In the genomic region with DNA sequence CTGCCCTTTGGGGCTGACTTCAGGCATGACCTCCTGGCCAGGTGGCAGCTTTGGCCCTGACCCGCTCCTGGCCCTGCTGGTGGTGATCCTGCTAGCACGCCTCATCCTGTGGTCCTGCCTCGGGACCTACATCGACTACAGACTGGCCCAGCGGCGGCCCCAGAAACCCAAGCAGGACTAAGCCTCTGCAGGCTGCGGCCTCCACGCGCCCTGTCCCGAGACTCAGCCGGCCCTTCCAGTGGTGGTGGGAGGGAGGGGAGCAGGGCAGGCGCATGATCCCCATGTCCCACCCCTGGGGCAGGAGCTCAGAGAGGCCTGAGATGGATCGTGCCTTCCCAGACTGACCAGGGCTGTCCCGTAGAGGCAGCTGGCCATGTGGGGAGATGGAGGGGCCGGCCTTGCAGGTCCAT, we compare ENCODE assay signal across 18 cellular contexts. TPM values are rescaled to one million over a fixed set of nuclear protein-coding genes. Genes with fewer than 3 reads are reported as not detected.
DNase-seq lines count a peak whose midpoint lies in the region; ATAC-seq, FAIRE-seq and TF ChIP-seq lines count a peak whose summit lies in the region.
"Had no signal": no experiment of that assay in that cellular context is flagged by ENCODE, and none has a peak within 500 bp of the region (broad histone marks: within the 10 kb centered on the region; RNA-seq: fewer than 3 reads in every experiment).

No MANE protein-coding gene starts in this region.

- H3K79me2 ChIP-seq in GM12878 (ENCODE audit: control insufficient read depth, insufficient read depth, low read length), result peaks cover 5% of the 10 kb centered on the region

- peaks cover under 1% of the 10 kb centered on the region; the same call in 2 of the 3 replicates for H3K9me3 ChIP-seq in GM12878 (replicated peaks; ENCODE audit: control insufficient read depth, insufficient read depth, low read length)
- H3K9me3 ChIP-seq in spleen, result peaks cover 0 to 4% (median 0%) of the 10 kb centered on the region in 8 donors

- peak overlapping the region; percentile 73 for H3K4me2 ChIP-seq in GM12878 (ENCODE audit: control insufficient read depth, insufficient read depth)

- no TSS peak for BruUV-seq in GM12878 (replicated peaks; lab: Mats Ljungman, UMichigan)

- H3K27ac ChIP-seq in GM12878 (ENCODE audit: control insufficient read depth, insufficient read depth), result no peak overlapping the region; the same call in 1 of the 2 replicates
- H3K27ac ChIP-seq in spleen, result peak overlapping the region in 4 of 8 donors; percentile 34 to 60 (median 58)

- ATAC-seq in GM12878 (no peak), HG02798 (IDR thresholded peaks at IDR 0.05; ENCODE audit: poor library complexity, unreplicated experiment) (no peak), HG02623 (IDR thresholded peaks at IDR 0.05; ENCODE audit: unreplicated experiment) (no peak)
- ATAC-seq: esophagus mucosa had no signal

- TF ChIP-seq CTCF in GM12878 (IDR thresholded peaks at IDR 0.05 in 2 of 3, conservative IDR thresholded peaks at IDR 0.05 in 1 of 3; ENCODE audit: control insufficient read depth in 2 of 3, extremely low read depth in 1 of 3, insufficient read depth in 1 of 3, low read depth in 3 of 3, low read length in 3 of 3), result no peak
- TF ChIP-seq CTCF in spleen (IDR thresholded peaks at IDR 0.05 in 8 of 11, conservative IDR thresholded peaks at IDR 0.05 in 3 of 11), result no peak

- intact Hi-C loops in GM12878 (cut with micrococcal nuclease; ENCODE audit: unreplicated experiment) (no loop called here), spleen (cut with DNase I; ENCODE audit: low total_unique reads) (no loop called here)

- peak overlapping the region; percentile 57; the same call in 1 of the 2 replicates for H3K4me3 ChIP-seq in GM12878
- H3K4me3 ChIP-seq in spleen, result no peak overlapping the region

- DNase-seq in GM12892 (ENCODE audit: insufficient read length) (no peak), GM12878 (ENCODE audit: low read depth, low spot score) (no peak), mesenteric fat pad (ENCODE audit: low spot score) (peak; percentile 89), spleen (peak; percentile 58), NCI-H82 (lab: John Stamatoyannopoulos, UW) (no peak)
- DNase-seq in activated CD8-positive, alpha-beta memory T cell treated with anti-CD3 and anti-CD28 coated beads, Interleukin-2, amount 50 U/mL, for 4 hours, result no peak
- DNase-seq: ACHN; activated CD4-positive, CD25-positive, alpha-beta regulatory T cell; DMS 273 treated with DMSO at 0.1 percent for 48 hours; GF-D8; MM.1S; NCI-H2029 treated with DMSO at 0.1 percent for 48 hours had no signal

- TF ChIP-seq POLR2A in GM12892 (IDR thresholded peaks at IDR 0.05; ENCODE audit: low read depth, low read length) (no peak), GM12878 (IDR thresholded peaks at IDR 0.05; ENCODE audit: low read depth, low read length) (no peak), spleen (IDR thresholded peaks at IDR 0.05) (no peak)

- FAIRE-seq in GM12892 (lab: Jason Lieb, UNC), result peak; percentile 21
- no peak for FAIRE-seq in GM12878 (lab: Jason Lieb, UNC)

- H4K20me1 ChIP-seq in GM12878 (ENCODE audit: control insufficient read depth, insufficient read depth), result no peaks in the 10 kb centered on the region

- H3K4me1 ChIP-seq in GM12878 (ENCODE audit: control insufficient read depth, insufficient read depth, low read length) (peaks cover 32% of the 10 kb centered on the region), spleen (peaks cover 0 to 40% (median 19%) of the 10 kb centered on the region in 6 donors)

- POLR2A ChIA-PET in GM12878 (lab: Charles Lee), result interaction anchor here (0.7 to 3.3 kb wide), 5 partner anchors 9 to 140 kb away, joined by 3 to 32 read pairs (median 5); no protein-coding TSS in a partner anchor

- 98% methylated on average over 15 of the region's 15 CpGs for WGBS in GM12878 (ENCODE audit: insufficient coverage, insufficient replicate concordance, low lambda C conversion rate, missing lambda C conversion rate)
- 92 to 96% (median 95%) methylated on average over 4 to 15 of the region's 15 CpGs for WGBS in spleen, 5 donors

- RAD21 ChIA-PET in GM12878 (lab: Charles Lee; ENCODE audit: unreplicated experiment), result interaction anchor here (1.2 to 2.9 kb wide), 4 partner anchors 9 to 485 kb away, joined by 3 to 27 read pairs (median 8); no protein-coding TSS in a partner anchor

- SMC1A ChIA-PET in GM12878 (lab: Charles Lee; ENCODE audit: uncharacterized antibody, unreplicated experiment), result interaction anchor here (2.5 to 5.5 kb wide), 2 partner anchors 9 to 140 kb away, joined by 16 to 35 read pairs; no protein-coding TSS in a partner anchor

- no peaks in the 10 kb centered on the region for H3K27me3 ChIP-seq in GM12878 (replicated peaks in 1 of 2; ENCODE audit: control insufficient read depth in 2 of 2, insufficient read depth in 2 of 2, low read length in 1 of 2)
- peaks cover 0 to 25% (median 4%) of the 10 kb centered on the region in 7 donors for H3K27me3 ChIP-seq in spleen (replicated peaks in 1 of 7)

- no peak for TF ChIP-seq RAD21 in GM12878 (IDR thresholded peaks at IDR 0.05; ENCODE audit: insufficient read depth, low read depth, low read length)

- CTCF ChIA-PET in GM12878 (lab: Yijun Ruan, JAX), result interaction anchor here (0.6 to 2.7 kb wide), 2 partner anchors 56 to 529 kb away, joined by 4 to 7 read pairs; no protein-coding TSS in a partner anchor

- H2AFZ ChIP-seq in GM12878 (ENCODE audit: control insufficient read depth, low read depth, low read length), result no peak overlapping the region

- no peak overlapping the region; the same call in 1 of the 2 replicates for H3K9ac ChIP-seq in GM12878 (ENCODE audit: control insufficient read depth, insufficient read depth, low read length)

- TF ChIP-seq EP300 in GM12878 (IDR thresholded peaks at IDR 0.05; ENCODE audit: borderline replicate concordance in 1 of 2, control insufficient read depth in 1 of 2, low read depth in 2 of 2, low read length in 2 of 2), result no peak

- in situ Hi-C loops in GM12878 (cut with MboI), result no loop called here

- no peaks in the 10 kb centered on the region for H3K36me3 ChIP-seq in GM12878 (ENCODE audit: control insufficient read depth in 2 of 2, insufficient read depth in 2 of 2, low read length in 1 of 2)
- no peaks in the 10 kb centered on the region for H3K36me3 ChIP-seq in spleen

TF ChIP-seq in GM12878, 131 proteins besides CTCF, POLR2A, EP300 and RAD21:
- TF ChIP-seq CBX5 (IDR thresholded peaks at IDR 0.05; ENCODE audit: low read depth) (no peak), NFXL1 (IDR thresholded peaks at IDR 0.05; ENCODE audit: borderline replicate concordance) (no peak), SP1 (IDR thresholded peaks at IDR 0.05; ENCODE audit: low read depth, low read length) (no peak), PAX5 (IDR thresholded peaks at IDR 0.05; ENCODE audit: borderline replicate concordance, low read depth, low read length) (no peak), RCOR1 (conservative IDR thresholded peaks at IDR 0.05; ENCODE audit: low read depth, low read length) (no peak), ZNF217 (IDR thresholded peaks at IDR 0.05) (no peak)
- TF ChIP-seq, protein P1, sequence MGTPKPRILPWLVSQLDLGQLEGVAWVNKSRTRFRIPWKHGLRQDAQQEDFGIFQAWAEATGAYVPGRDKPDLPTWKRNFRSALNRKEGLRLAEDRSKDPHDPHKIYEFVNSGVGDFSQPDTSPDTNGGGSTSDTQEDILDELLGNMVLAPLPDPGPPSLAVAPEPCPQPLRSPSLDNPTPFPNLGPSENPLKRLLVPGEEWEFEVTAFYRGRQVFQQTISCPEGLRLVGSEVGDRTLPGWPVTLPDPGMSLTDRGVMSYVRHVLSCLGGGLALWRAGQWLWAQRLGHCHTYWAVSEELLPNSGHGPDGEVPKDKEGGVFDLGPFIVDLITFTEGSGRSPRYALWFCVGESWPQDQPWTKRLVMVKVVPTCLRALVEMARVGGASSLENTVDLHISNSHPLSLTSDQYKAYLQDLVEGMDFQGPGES (IDR thresholded peaks at IDR 0.05), result no peak
- TF ChIP-seq, protein P2, sequence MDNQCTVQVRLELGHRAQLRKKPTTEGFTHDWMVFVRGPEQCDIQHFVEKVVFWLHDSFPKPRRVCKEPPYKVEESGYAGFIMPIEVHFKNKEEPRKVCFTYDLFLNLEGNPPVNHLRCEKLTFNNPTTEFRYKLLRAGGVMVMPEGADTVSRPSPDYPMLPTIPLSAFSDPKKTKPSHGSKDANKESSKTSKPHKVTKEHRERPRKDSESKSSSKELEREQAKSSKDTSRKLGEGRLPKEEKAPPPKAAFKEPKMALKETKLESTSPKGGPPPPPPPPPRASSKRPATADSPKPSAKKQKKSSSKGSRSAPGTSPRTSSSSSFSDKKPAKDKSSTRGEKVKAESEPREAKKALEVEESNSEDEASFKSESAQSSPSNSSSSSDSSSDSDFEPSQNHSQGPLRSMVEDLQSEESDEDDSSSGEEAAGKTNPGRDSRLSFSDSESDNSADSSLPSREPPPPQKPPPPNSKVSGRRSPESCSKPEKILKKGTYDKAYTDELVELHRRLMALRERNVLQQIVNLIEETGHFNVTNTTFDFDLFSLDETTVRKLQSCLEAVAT (IDR thresholded peaks at IDR 0.05), result peak; percentile 49; the same call in 1 of the 2 replicates

RNA-seq across cellular contexts. Expression of a gene that starts 2.1 kb away (rescaled TPM):
- polyA plus RNA-seq in GM12892 (2012; ENCODE audit: missing spikeins), result 4.6 TPM
- total RNA-seq in GM12878 (2013; cell fraction: nucleolus; rRNA removed), result 43.8 and 47.7 TPM in 2 replicates
- total RNA-seq in GM12878 (2014; rRNA removed), result 3.8 and 5.3 TPM in 2 replicates
- 1.8 and 2.1 TPM in 2 replicates for total RNA-seq in GM12878 (2014; rRNA removed; fragmentation: Illumina TruSeq; extraction: Trizol)
- total RNA-seq in GM12878 (2021), result 2.8 and 3.5 TPM in 2 replicates
- polyA plus RNA-seq in GM12878 (2011; ENCODE audit: low read depth), result 2.6 TPM
- 3.1 and 5.0 TPM in 2 replicates for polyA plus RNA-seq in GM12878 (2011; rRNA removed)
- polyA plus RNA-seq in GM12878 (2011; cell fraction: cytosol; rRNA removed), result 6.9 and 8.4 TPM in 2 replicates
- 11.2 and 17.9 TPM in 2 replicates for polyA plus RNA-seq in GM12878 (2011; cell fraction: nucleus; rRNA removed)
- 4.0 and 5.9 TPM in 2 replicates for polyA plus RNA-seq in GM12878 (2012)
- 0.95 and 1.4 TPM in 2 replicates for polyA plus RNA-seq in GM12878 (2014; fragmentation: Illumina TruSeq; extraction: Trizol)
- under 1 TPM in 1 of 2 experiments, not detected in 1; 0.15 TPM for polyA plus RNA-seq in GM12878 (2014; fragmentation: Nextera tagmentation; extraction: Ambion mirVana)
- 4.0 and 4.3 TPM in 2 replicates for polyA plus RNA-seq in GM12878 (2014; rRNA removed)
- polyA plus RNA-seq in GM12878 (2016; fragmentation: Nextera tagmentation; extraction: Ambion mirVana), result under 1 TPM; 0.21 to 0.63 TPM
- polyA minus RNA-seq in GM12878 (2011; rRNA and poly(A)+ RNA removed), result 7.4 and 15.5 TPM in 2 replicates
- 2.7 and 4.4 TPM in 2 replicates for polyA minus RNA-seq in GM12878 (2011; cell fraction: cytosol; rRNA and poly(A)+ RNA removed)
- polyA minus RNA-seq in GM12878 (2011; cell fraction: nucleus; rRNA and poly(A)+ RNA removed), result 7.4 and 7.9 TPM in 2 replicates
- total RNA-seq in mesenteric fat pad, result 0.29 TPM
- 1 to 10 TPM in 4 of 7 donors, under 1 TPM in 3; 0.44 to 2.0 (median 1.1) TPM for total RNA-seq in spleen
- polyA plus RNA-seq in spleen, result under 1 TPM; 0.02 to 0.29 (median 0.05) TPM
- total RNA-seq: glomerular endothelial cell, left lobe of liver had no signal
- polyA plus RNA-seq: CD14-positive monocyte had no signal

Comparison
In these comparisons a context has a peak if more than half of its experiments do, and no peak if none do; other contexts are left out.
1. DNase-seq: peak in mesenteric fat pad (single experiment) and spleen (single experiment); none in GM12892 (single experiment), GM12878 (single experiment), NCI-H82 (single experiment) and activated CD8-positive, alpha-beta memory T cell treated with anti-CD3 and anti-CD28 coated beads, Interleukin-2, amount 50 U/mL, for 4 hours (single experiment).